ENCODE assay signal across 24 cellular contexts in the genomic region with DNA sequence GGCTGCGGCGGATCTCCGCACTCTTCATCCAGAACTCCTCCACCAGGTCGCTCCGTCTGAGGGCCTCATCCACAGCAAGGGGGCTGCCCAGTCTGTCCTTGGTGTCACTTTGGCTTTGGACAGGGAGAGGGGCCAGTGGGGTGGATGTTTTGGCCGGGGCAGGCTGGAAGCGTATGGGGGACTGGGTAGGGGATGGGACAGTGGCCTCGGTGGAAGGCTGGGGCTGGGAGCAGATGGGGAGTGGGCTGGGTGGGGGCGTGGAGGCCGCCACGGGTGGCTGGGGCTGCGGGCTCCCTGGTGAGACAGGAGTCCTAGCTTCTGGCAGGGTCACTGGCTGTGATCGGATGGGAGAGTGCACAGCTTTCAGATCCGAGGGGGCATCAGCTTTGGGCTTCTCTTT. TPM values are rescaled to one million over a fixed set of nuclear protein-coding genes. Genes with fewer than 3 reads are reported as not detected.
DNase-seq lines count a peak whose midpoint lies in the region; ATAC-seq lines count a peak whose summit lies in the region.
"Had no signal": no experiment of that assay in that cellular context is flagged by ENCODE, and none has a peak within 500 bp of the region (broad histone marks: within the 10 kb centered on the region; RNA-seq: fewer than 3 reads in every experiment).

No MANE protein-coding gene starts in this region.

- H3K14ac ChIP-seq in neuronal stem cell (ENCODE audit: low read length): no peak overlapping the region

- no peak overlapping the region for H3K4me2 ChIP-seq in neuronal stem cell (ENCODE audit: insufficient read depth, low read length, poor library complexity, severe bottlenecking)
- H3K4me2 ChIP-seq: BLaER1 had no signal

- no peak overlapping the region for H3K4me3 Mint-ChIP-seq in stimulated activated naive B cell treated with anti-CD40 and anti-IgM and Interleukin-4, amounts not matched to agents 10 μg/mL and 1 μg/mL and 100 μg/mL, for 72 hours
- H3K4me3 Mint-ChIP-seq: CD14-positive monocyte; CD4-positive, alpha-beta memory T cell; CD4-positive, CD25-positive, alpha-beta regulatory T cell; CD8-positive, alpha-beta memory T cell had no signal

- no peak overlapping the region for H2BK15ac ChIP-seq in neuronal stem cell (ENCODE audit: low read length)

- H2AFZ ChIP-seq in neuronal stem cell (ENCODE audit: low read length): no peak overlapping the region

- H3K27me3 Mint-ChIP-seq in stimulated activated naive B cell treated with anti-CD40 and anti-IgM and Interleukin-4, amounts not matched to agents 10 μg/mL and 1 μg/mL and 100 μg/mL, for 72 hours: no peaks in the 10 kb centered on the region
- H3K27me3 Mint-ChIP-seq: CD4-positive, alpha-beta memory T cell; CD4-positive, CD25-positive, alpha-beta regulatory T cell; CD8-positive, alpha-beta memory T cell had no signal

- H3K9me3 ChIP-seq in neuronal stem cell (replicated peaks in 1 of 2; ENCODE audit: control insufficient read depth in 2 of 2, insufficient read depth in 1 of 2, low read depth in 1 of 2, low read length in 2 of 2): no peaks in the 10 kb centered on the region
- H3K9me3 ChIP-seq: BE2C, BLaER1 had no signal

- H3K9ac ChIP-seq in neuronal stem cell (ENCODE audit: low read depth, low read length, poor library complexity): peak overlapping the region; percentile 9
- H3K9ac ChIP-seq: BLaER1 had no signal

- H3K9me3 Mint-ChIP-seq in stimulated activated naive B cell treated with anti-CD40 and anti-IgM and Interleukin-4, amounts not matched to agents 10 μg/mL and 1 μg/mL and 100 μg/mL, for 72 hours: no peaks in the 10 kb centered on the region
- H3K9me3 Mint-ChIP-seq: CD14-positive monocyte; CD4-positive, alpha-beta memory T cell; CD4-positive, CD25-positive, alpha-beta regulatory T cell; CD8-positive, alpha-beta memory T cell had no signal

- no peak overlapping the region for H2BK120ac ChIP-seq in neuronal stem cell (ENCODE audit: low read depth, low read length)

- no peak overlapping the region for H2AK5ac ChIP-seq in neuronal stem cell (ENCODE audit: low read depth, low read length)

- H3K4me1 Mint-ChIP-seq in stimulated activated naive B cell treated with anti-CD40 and anti-IgM and Interleukin-4, amounts not matched to agents 10 μg/mL and 1 μg/mL and 100 μg/mL, for 72 hours: peaks cover 14 to 33% of the 10 kb centered on the region in 2 donors
- H3K4me1 Mint-ChIP-seq: CD14-positive monocyte; CD4-positive, alpha-beta memory T cell; CD4-positive, CD25-positive, alpha-beta regulatory T cell; CD8-positive, alpha-beta memory T cell had no signal

- H3K23ac ChIP-seq in neuronal stem cell (ENCODE audit: low read depth, low read length, poor library complexity): peak overlapping the region; percentile 17

- H2BK5ac ChIP-seq in neuronal stem cell (ENCODE audit: low read length): no peak overlapping the region

- H3K4me3 ChIP-seq in neuronal stem cell (ENCODE audit: low read length in 2 of 2): no peak overlapping the region
- H3K4me3 ChIP-seq: BLaER1, GM12878 had no signal

- H2BK12ac ChIP-seq in neuronal stem cell (ENCODE audit: low read length): no peak overlapping the region

- peaks cover 46 to 66% of the 10 kb centered on the region in 2 donors for H3K36me3 Mint-ChIP-seq in stimulated activated naive B cell treated with anti-CD40 and anti-IgM and Interleukin-4, amounts not matched to agents 10 μg/mL and 1 μg/mL and 100 μg/mL, for 72 hours
- H3K36me3 Mint-ChIP-seq: CD14-positive monocyte had no signal

- ATAC-seq in left colon: peak; percentile 13
- ATAC-seq in stimulated activated naive B cell treated with anti-CD40 and anti-IgM and Interleukin-4, amounts not matched to agents 10 μg/mL and 1 μg/mL and 100 μg/mL, for 72 hours (replicated peaks): no peak
- no peak for ATAC-seq in HG02870 (IDR thresholded peaks at IDR 0.05; ENCODE audit: unreplicated experiment)
- ATAC-seq in GM21737 (IDR thresholded peaks at IDR 0.05; ENCODE audit: unreplicated experiment): no peak
- ATAC-seq: GM12878 had no signal

- H3K27ac Mint-ChIP-seq in stimulated activated naive B cell treated with anti-CD40 and anti-IgM and Interleukin-4, amounts not matched to agents 10 μg/mL and 1 μg/mL and 100 μg/mL, for 72 hours: peak overlapping the region; percentile 14
- H3K27ac Mint-ChIP-seq: CD14-positive monocyte; CD4-positive, CD25-positive, alpha-beta regulatory T cell; CD8-positive, alpha-beta memory T cell had no signal

- H3K27ac ChIP-seq in neuronal stem cell (replicated peaks; ENCODE audit: low read length): no peak overlapping the region
- H3K27ac ChIP-seq: BLaER1 had no signal

- no CpG with 5 or more reads among the region's 14 CpGs for WGBS in neuronal stem cell (ENCODE audit: extremely low coverage in 2 of 2, insufficient read length in 2 of 2, insufficient replicate concordance in 1 of 2), 2 donors

- no peaks in the 10 kb centered on the region for H3K79me1 ChIP-seq in neuronal stem cell (ENCODE audit: low read depth, low read length)

- DNase-seq in left colon (no peak), neuronal stem cell (ENCODE audit: low spot score) (no peak), NCI-H1694 treated with DMSO at 0.1 percent for 48 hours (lab: John Stamatoyannopoulos, UW) (no peak)
- no peak for DNase-seq in stimulated activated naive B cell treated with anti-CD40 and anti-IgM and Interleukin-4, amounts not matched to agents 10 μg/mL and 1 μg/mL and 100 μg/mL, for 72 hours
- DNase-seq: 8988T; ACHN; BE2C; C1 segment of cervical spinal cord; CD4-positive, alpha-beta memory T cell; CD4-positive, CD25-positive, alpha-beta regulatory T cell; CD8-positive, alpha-beta memory T cell; COR-L47; DMS 273 treated with DMSO at 0.1 percent for 48 hours; DMS153; DMS53; DMS79; DND-41; EL; GDM1 had no signal

- no peak overlapping the region for H4K91ac ChIP-seq in neuronal stem cell (ENCODE audit: low read depth, low read length, poor library complexity)

- intact Hi-C loops in left colon (cut with DNase I, micrococcal nuclease): no loop called here

- H3K27me3 ChIP-seq in neuronal stem cell (ENCODE audit: control insufficient read depth in 3 of 3, insufficient read depth in 3 of 3, low read depth in 1 of 3, low read length in 3 of 3): no peaks in the 10 kb centered on the region
- H3K27me3 ChIP-seq: BE2C had no signal

- H3K36me3 ChIP-seq in neuronal stem cell (replicated peaks in 1 of 2; ENCODE audit: control insufficient read depth in 2 of 2, insufficient read depth in 2 of 2, low read length in 2 of 2): peaks cover 10 to 39% of the 10 kb centered on the region in 2 donors

- no peak overlapping the region for H4K8ac ChIP-seq in neuronal stem cell (ENCODE audit: low read depth, low read length)

- H3K18ac ChIP-seq in neuronal stem cell (ENCODE audit: low read length): no peak overlapping the region

- H3K4ac ChIP-seq in neuronal stem cell (ENCODE audit: low read length): no peak overlapping the region

- no peaks in the 10 kb centered on the region for H3K4me1 ChIP-seq in neuronal stem cell (ENCODE audit: control insufficient read depth in 2 of 2, insufficient read depth in 1 of 2, low read depth in 1 of 2, low read length in 2 of 2)
- H3K4me1 ChIP-seq: BE2C had no signal

RNA-seq across cellular contexts. Expression of gene BID, which starts 44.4 kb away (rescaled TPM):
- 10 to 100 TPM; 26.5 to 33.2 TPM for total RNA-seq in left colon
- 25.3 TPM for polyA plus RNA-seq in neuronal stem cell (2013, experiment 1 of 2)
- 27.6 TPM for polyA plus RNA-seq in neuronal stem cell (2013, experiment 2 of 2)
